In the genomic region with DNA sequence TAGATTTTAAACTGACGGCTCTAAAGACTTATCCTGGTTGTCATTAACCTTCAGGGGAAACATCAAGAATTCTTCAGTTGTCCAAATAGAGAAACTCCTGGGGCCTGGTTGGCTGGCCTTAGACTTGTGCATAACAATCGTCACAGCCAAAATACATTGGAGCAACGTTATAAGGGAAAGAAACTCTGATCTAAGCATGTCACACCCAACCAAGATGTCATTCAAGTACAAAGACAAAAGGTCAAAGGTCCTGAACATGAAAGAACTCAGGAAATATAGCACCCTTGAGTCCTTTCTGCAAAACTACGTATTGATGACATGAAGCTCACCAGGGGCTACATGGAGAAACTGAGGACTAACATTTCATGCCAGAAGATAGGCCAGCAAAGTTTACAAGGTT, we compare ENCODE assay signal across 1 cellular context.
TF ChIP-seq lines count a peak whose summit lies in the region.

No MANE protein-coding gene starts in this region.

TF ChIP-seq in K562, 482 proteins besides CTCF, POLR2A, EP300 and RAD21 (continued from another document):
- no peak for TF ChIP-seq CBX5 (IDR thresholded peaks at IDR 0.05; ENCODE audit: borderline replicate concordance, low read depth)
- no peak for TF ChIP-seq PURB (CRISPR knock-in tag; IDR thresholded peaks at IDR 0.05; ENCODE audit: low read depth)
- no peak for TF ChIP-seq HNRNPH1 (optimal IDR thresholded peaks at IDR 0.05; ENCODE audit: low read depth, low read length)
- TF ChIP-seq YY1 (IDR thresholded peaks at IDR 0.05; ENCODE audit: borderline replicate concordance in 1 of 3, control insufficient read depth in 1 of 3, extremely low read depth in 1 of 3, insufficient read depth in 3 of 3, insufficient read length in 1 of 3, insufficient replicate concordance in 2 of 3, low read depth in 1 of 3, low read length in 2 of 3): no peak
- no peak for TF ChIP-seq ZNF3 (CRISPR knock-in tag; IDR thresholded peaks at IDR 0.05)
- no peak for TF ChIP-seq CHD4 (IDR thresholded peaks at IDR 0.05; ENCODE audit: insufficient read depth, insufficient replicate concordance, low read depth, low read length, poor library complexity, severe bottlenecking)
- no peak for TF ChIP-seq MAZ (CRISPR knock-in tag; conservative IDR thresholded peaks at IDR 0.05 in 1 of 2, IDR thresholded peaks at IDR 0.05 in 1 of 2)
- TF ChIP-seq U2AF1 (optimal IDR thresholded peaks at IDR 0.05; ENCODE audit: low read depth, low read length): no peak
- TF ChIP-seq CEBPG (CRISPR knock-in tag; IDR thresholded peaks at IDR 0.05): no peak
- no peak for TF ChIP-seq CEBPG (tag; conservative IDR thresholded peaks at IDR 0.05 in 1 of 2, IDR thresholded peaks at IDR 0.05 in 1 of 2)
- TF ChIP-seq PHB (CRISPR knock-in tag; IDR thresholded peaks at IDR 0.05): no peak
